In the genomic region with DNA sequence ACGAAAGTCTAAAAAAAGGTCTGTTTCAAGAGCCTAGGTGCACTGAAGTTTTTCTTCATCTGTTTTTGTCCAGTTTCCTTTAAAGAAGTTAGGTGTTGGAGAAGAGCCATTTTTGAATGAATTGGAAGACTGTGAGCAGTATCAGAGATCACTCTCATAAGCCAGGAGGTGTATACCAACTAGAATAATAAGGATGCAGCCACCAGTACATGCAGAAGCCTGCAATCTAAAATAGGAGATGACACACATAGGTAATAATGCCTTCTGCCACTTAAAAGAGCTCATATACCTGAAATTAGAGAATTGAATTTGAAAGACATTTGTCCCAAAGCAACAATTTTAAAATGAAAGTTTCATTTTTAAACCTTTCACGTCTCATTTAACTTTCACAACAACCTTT, we compare ENCODE assay signal across 10 cellular contexts.
A peak's percentile ranks its signal among the peaks of the same experiment; 100 is the strongest.
DNase-seq lines count a peak whose midpoint lies in the region; ATAC-seq, FAIRE-seq and TF ChIP-seq lines count a peak whose summit lies in the region.
"Had no signal": no experiment of that assay in that cellular context is flagged by ENCODE, and none has a peak within 500 bp of the region (broad histone marks: within the 10 kb centered on the region; RNA-seq: fewer than 3 reads in every experiment).

No MANE protein-coding gene starts in this region.

- peaks cover 49% of the 10 kb centered on the region for H3K4me1 Mint-ChIP-seq in activated CD4-positive, alpha-beta memory T cell treated with anti-CD3 and anti-CD28 coated beads, Interleukin-2, amount 10 ng/mL, durations not matched to agents 7 days and 5 days

- H3K4me3 Mint-ChIP-seq in activated CD4-positive, alpha-beta memory T cell treated with anti-CD3 and anti-CD28 coated beads, Interleukin-2, amount 10 ng/mL, durations not matched to agents 7 days and 5 days = peak overlapping the region; percentile 67

- H3K36me3 Mint-ChIP-seq in activated CD4-positive, alpha-beta memory T cell treated with anti-CD3 and anti-CD28 coated beads, Interleukin-2, amount 10 ng/mL, durations not matched to agents 7 days and 5 days (ENCODE audit: low read depth) = peaks cover 10% of the 10 kb centered on the region

- FAIRE-seq in A549 (lab: Jason Lieb, UNC) = no peak
- FAIRE-seq: endothelial cell of umbilical vein had no signal

- no peak for TF ChIP-seq POLR2A in A549 (IDR thresholded peaks at IDR 0.05; ENCODE audit: low read length)

- TF ChIP-seq EP300 in A549 (IDR thresholded peaks at IDR 0.05) = no peak

- no peaks in the 10 kb centered on the region for H3K9me3 Mint-ChIP-seq in activated CD4-positive, alpha-beta memory T cell treated with anti-CD3 and anti-CD28 coated beads, Interleukin-2, amount 10 ng/mL, durations not matched to agents 7 days and 5 days

- H3K4me3 ChIP-seq in A549 (no peak overlapping the region), lower lobe of right lung (no peak overlapping the region)
- H3K4me3 ChIP-seq: MG63 had no signal

- ATAC-seq in A549 (no peak), GM18858 (IDR thresholded peaks at IDR 0.05; ENCODE audit: unreplicated experiment) (peak; percentile 24), lower lobe of right lung (no peak), Right ventricle myocardium inferior (no peak)

- peak overlapping the region; percentile 87 for H3K27ac Mint-ChIP-seq in activated CD4-positive, alpha-beta memory T cell treated with anti-CD3 and anti-CD28 coated beads, Interleukin-2, amount 10 ng/mL, durations not matched to agents 7 days and 5 days

- H3K27ac ChIP-seq in A549 (peak overlapping the region in 1 of 2 experiments; percentile 66; a peak in 3 of 6 replicates), lower lobe of right lung (peak overlapping the region; percentile 42)

- H3K9me3 ChIP-seq in A549 (no peaks in the 10 kb centered on the region), lower lobe of right lung (no peaks in the 10 kb centered on the region)
- H3K9me3 ChIP-seq: MG63 had no signal

- no peaks in the 10 kb centered on the region for H3K36me3 ChIP-seq in lower lobe of right lung
- H3K36me3 ChIP-seq: MG63 had no signal

- TF ChIP-seq RAD21 in A549 (conservative IDR thresholded peaks at IDR 0.05 in 1 of 2, IDR thresholded peaks at IDR 0.05 in 1 of 2) = no peak

- intact Hi-C loops in lower lobe of right lung (cut with DNase I) (no loop called here), Right ventricle myocardium inferior (cut with DNase I) (loop anchor here (2.0 kb wide), 1 partner anchor 15 kb away; no protein-coding TSS in a partner anchor)

- H3K4me2 ChIP-seq in A549 = peak overlapping the region; percentile 46; the same call in 2 of the 3 replicates

- H3K27me3 ChIP-seq in lower lobe of right lung (ENCODE audit: low read depth) = no peaks in the 10 kb centered on the region
- H3K27me3 ChIP-seq: MG63 had no signal

- peaks cover 3% of the 10 kb centered on the region for H3K27me3 Mint-ChIP-seq in activated CD4-positive, alpha-beta memory T cell treated with anti-CD3 and anti-CD28 coated beads, Interleukin-2, amount 10 ng/mL, durations not matched to agents 7 days and 5 days

- no peak for DNase-seq in A549 (ENCODE audit: low read depth in 1 of 2, low spot score in 1 of 2)
- no peak for DNase-seq in activated CD4-positive, alpha-beta memory T cell treated with anti-CD3 and anti-CD28 coated beads, Interleukin-2, amount 10 ng/mL, durations not matched to agents 7 days and 5 days
- DNase-seq in lower lobe of right lung = no peak
- no peak for DNase-seq in NCI-H1105 treated with DMSO at 0.1 percent for 48 hours (lab: John Stamatoyannopoulos, UW)
- no peak for DNase-seq in anterior cingulate cortex (lab: John Stamatoyannopoulos, UW)
- no peak for DNase-seq in NCI-H69 (lab: John Stamatoyannopoulos, UW)
- DNase-seq in Right ventricle myocardium inferior (ENCODE audit: missing footprints) = no peak

- WGBS in A549 (ENCODE audit: missing lambda C conversion rate) = 83% methylated on average over 2 of the region's 2 CpGs

- H3K4me1 ChIP-seq in A549 (peaks cover 43% of the 10 kb centered on the region), lower lobe of right lung (peaks cover 35% of the 10 kb centered on the region)

- POLR2A ChIA-PET in A549 (lab: Yijun Ruan, JAX) = no interaction called here
- POLR2A ChIA-PET in activated CD4-positive, alpha-beta memory T cell treated with anti-CD3 and anti-CD28 coated beads, Interleukin-2, amount 10 ng/mL, durations not matched to agents 7 days and 5 days (lab: Charles Lee) = interaction anchor here (0.8 to 2.4 kb wide), 10 partner anchors 8 to 744 kb away, joined by 3 to 26 read pairs (median 4); no protein-coding TSS in a partner anchor

- CTCF ChIA-PET in A549 (lab: Yijun Ruan, JAX) = interaction anchor here (1.1 to 2.4 kb wide), 4 partner anchors 18 to 559 kb away, joined by 3 to 11 read pairs (median 4); no protein-coding TSS in a partner anchor
- CTCF ChIA-PET in activated CD4-positive, alpha-beta memory T cell treated with anti-CD3 and anti-CD28 coated beads, Interleukin-2, amount 10 ng/mL, durations not matched to agents 7 days and 5 days (lab: Charles Lee) = interaction anchor here (0.9 to 5.2 kb wide), 2 partner anchors 17 to 88 kb away, joined by 5 to 40 read pairs; no protein-coding TSS in a partner anchor

- no peak for TF ChIP-seq CTCF in A549 (IDR thresholded peaks at IDR 0.05)
- TF ChIP-seq CTCF in lower lobe of right lung (IDR thresholded peaks at IDR 0.05) = no peak

TF ChIP-seq in A549, 52 proteins besides CTCF, POLR2A, EP300 and RAD21:
- no peak for TF ChIP-seq TFCP2L1 (CRISPR knock-in tag; IDR thresholded peaks at IDR 0.05)
TF ChIP-seq in A549: peak in this region for 0.
